1 cellular context compared by ENCODE assay signal in genomic region chr14:55389330-55389729, GRCh38.
TF ChIP-seq lines count a peak whose summit lies in the region.

No MANE protein-coding gene starts in this region.

TF ChIP-seq in SK-N-SH, 30 proteins besides CTCF, POLR2A, EP300 and RAD21 (continued from another document):
- TF ChIP-seq PBX3 (IDR thresholded peaks at IDR 0.05) (peak; percentile 43; the same call in 1 of the 2 replicates), FOSL2 (IDR thresholded peaks at IDR 0.05; ENCODE audit: borderline replicate concordance, low read depth) (peak; percentile 57; the same call in 1 of the 2 replicates), TCF12 (IDR thresholded peaks at IDR 0.05) (peak; percentile 40; the same call in 1 of the 2 replicates), REST (IDR thresholded peaks at IDR 0.05; ENCODE audit: low read depth, low read length) (no peak), CHD2 (IDR thresholded peaks at IDR 0.05; ENCODE audit: low read length, partially characterized antibody) (no peak), MAX (IDR thresholded peaks at IDR 0.05; ENCODE audit: low read depth) (peak; percentile 39; the same call in 1 of the 2 replicates), JUND (IDR thresholded peaks at IDR 0.05) (peak; percentile 51)
